Comparison of ENCODE assay signal across 13 cellular contexts in genomic region chr3:195033531-195034091, GRCh38.
DNase-seq lines count a peak whose midpoint lies in the region; ATAC-seq and TF ChIP-seq lines count a peak whose summit lies in the region.
"Had no signal": no experiment of that assay in that cellular context is flagged by ENCODE, and none has a peak within 500 bp of the region (broad histone marks: within the 10 kb centered on the region; RNA-seq: fewer than 3 reads in every experiment).

No MANE protein-coding gene starts in this region.

- H3K36me3 Mint-ChIP-seq in H9 (ENCODE audit: insufficient read depth in 1 of 3, low read depth in 3 of 3) (no peaks in the 10 kb centered on the region), WTC11 (peaks cover 6% of the 10 kb centered on the region; the same call in 1 of the 2 replicates)

- POLR2A ChIA-PET in WTC11 (lab: Charles Lee): no interaction called here

- H2AFZ ChIP-seq in H9 (ENCODE audit: low read length): no peak overlapping the region

- H3K23me2 ChIP-seq in H9 (ENCODE audit: insufficient read length, low read depth, low read length, poor library complexity, severe bottlenecking): no peaks in the 10 kb centered on the region

- peaks cover 35 to 50% of the 10 kb centered on the region in 2 experiments for H3K4me1 Mint-ChIP-seq in H9
- H3K4me1 Mint-ChIP-seq in WTC11: peaks cover 50% of the 10 kb centered on the region

- H4K8ac ChIP-seq in H9 (replicated peaks; ENCODE audit: insufficient read length, low read depth, low read length): no peak overlapping the region

- TF ChIP-seq CTCF in 22Rv1 (IDR thresholded peaks at IDR 0.05) (no peak), H9 (conservative IDR thresholded peaks at IDR 0.05) (no peak), WTC11 (IDR thresholded peaks at IDR 0.05) (no peak)

- H3K27ac ChIP-seq in 22Rv1 (peak overlapping the region; percentile 5; the same call in 1 of the 2 replicates), H9 (ENCODE audit: insufficient read length, low read depth, low read length) (no peak overlapping the region), substantia nigra (ENCODE audit: low read depth, low read length, poor library complexity, severe bottlenecking) (no peak overlapping the region)

- CTCF ChIA-PET in WTC11 (lab: Charles Lee): interaction anchor here (1.4 to 1.6 kb wide), 2 partner anchors 73 to 237 kb away, joined by 3 to 5 read pairs; no protein-coding TSS in a partner anchor

- H2BK5ac ChIP-seq in H9 (ENCODE audit: insufficient read length, low read length): no peak overlapping the region

- peaks cover 0 to 5% of the 10 kb centered on the region in 2 experiments; a peak in 4 of 5 replicates for H3K9me3 Mint-ChIP-seq in H9
- H3K9me3 Mint-ChIP-seq in WTC11: peaks cover 10% of the 10 kb centered on the region

- H4K20me1 ChIP-seq in H9 (ENCODE audit: control insufficient read depth, insufficient read depth, insufficient read length): no peaks in the 10 kb centered on the region

- H4K5ac ChIP-seq in H9 (ENCODE audit: insufficient read length, low read depth, low read length): no peak overlapping the region

- H2BK120ac ChIP-seq in H9 (ENCODE audit: low read depth, low read length, poor library complexity, severe bottlenecking): no peak overlapping the region

- ATAC-seq in WTC11: peak; percentile 42; the same call in 1 of the 2 replicates
- ATAC-seq in left lobe of liver: peak; percentile 89

- no peak overlapping the region for H2AK5ac ChIP-seq in H9 (ENCODE audit: insufficient read length, low read length)

- DNase-seq in H9: no peak
- no peak for DNase-seq in WTC11 (ENCODE audit: low spot score)
- peak; percentile 88 for DNase-seq in left lobe of liver (ENCODE audit: low spot score)
- DNase-seq in substantia nigra (lab: John Stamatoyannopoulos, UW): no peak
- DNase-seq in activated T-cell treated with anti-CD3 and anti-CD28 coated beads, Interleukin-2, amount 50 U/mL, for 48 hours: no peak
- DNase-seq in UCSD-AML1 (lab: John Stamatoyannopoulos, UW; ENCODE audit: unreplicated experiment): no peak
- no peak for DNase-seq in iPS-NIHi7 (ENCODE audit: extremely low spot score)
- DNase-seq: MG63; NK-92 treated with Interleukin-12 subunit alpha and Interleukin-12 subunit beta, amount 100 ng/mL, for 24 hours; occipital lobe; stimulated activated CD4-positive, alpha-beta T cell treated with anti-CD3 and anti-CD28 coated beads, Interleukin-4, amount 100 ng/mL, for 1 hour; T-helper 2 cell had no signal

- H3K9ac ChIP-seq in H9 (ENCODE audit: extremely low read depth, insufficient read length, low read length): no peak overlapping the region

- H3K4ac ChIP-seq in H9 (ENCODE audit: low read depth, low read length): no peak overlapping the region

- no peaks in the 10 kb centered on the region for H3K9me3 ChIP-seq in H9 (ENCODE audit: control insufficient read depth, low read depth, low read length)
- H3K9me3 ChIP-seq: MG63 had no signal

- H2BK15ac ChIP-seq in H9 (ENCODE audit: low read depth, low read length): no peak overlapping the region

- H3K56ac ChIP-seq in H9 (ENCODE audit: insufficient read length, low read depth, low read length): no peak overlapping the region

- H4K91ac ChIP-seq in H9 (ENCODE audit: insufficient read length, low read depth, low read length): no peak overlapping the region

- H3K27ac Mint-ChIP-seq in H9 (0 out of 7 replicates have a peak overlapping the region, but pooled peaks of 1 of the 3 experiments have one; percentile 6), WTC11 (no peak overlapping the region)

- no peak overlapping the region for H2BK12ac ChIP-seq in H9 (ENCODE audit: insufficient read length, low read depth, low read length)

- no peak overlapping the region for H3K23ac ChIP-seq in H9 (ENCODE audit: insufficient read length, low read depth, low read length)

- no CpG with 5 or more reads among the region's 12 CpGs for WGBS in H9 (ENCODE audit: extremely low coverage, insufficient read length, low lambda C conversion rate)

- H3K18ac ChIP-seq in H9 (ENCODE audit: insufficient read length, low read depth, low read length): no peak overlapping the region

- 0 out of 2 replicates have a peak, but pooled peaks cover 5% of the 10 kb centered on the region for H3K4me1 ChIP-seq in H9 (ENCODE audit: insufficient read depth, low read length)

- no peak overlapping the region for H2BK20ac ChIP-seq in H9 (ENCODE audit: low read depth, low read length, poor library complexity, severe bottlenecking)

- H3T11ph ChIP-seq in H9 (ENCODE audit: low read length): no peak overlapping the region

- H3K27me3 Mint-ChIP-seq in H9 (ENCODE audit: low read depth) (peaks cover 12% of the 10 kb centered on the region), WTC11 (ENCODE audit: low read depth) (peaks cover 15% of the 10 kb centered on the region)

- no peaks in the 10 kb centered on the region; the same call in 1 of the 2 replicates for H3K27me3 ChIP-seq in H9 (ENCODE audit: insufficient read depth, low read length)
- H3K27me3 ChIP-seq: MG63 had no signal

- 0 out of 2 replicates have a peak overlapping the region, but pooled peaks have one; percentile 4 for H3K14ac ChIP-seq in H9 (ENCODE audit: insufficient read depth, low read length)

- H3K4me3 Mint-ChIP-seq in H9 (peak overlapping the region in 1 of 2 experiments; percentile 14; a peak in 1 of 5 replicates), WTC11 (no peak overlapping the region)

- H3K79me1 ChIP-seq in H9 (ENCODE audit: insufficient read depth, low read depth, low read length, poor library complexity, severe bottlenecking): no peaks in the 10 kb centered on the region

- no peaks in the 10 kb centered on the region for H3K79me2 ChIP-seq in H9 (ENCODE audit: insufficient read depth, low read length)

- H3K4me2 ChIP-seq in H9 (ENCODE audit: insufficient read depth, insufficient read length, low read length): no peak overlapping the region

TF ChIP-seq in WTC11, 78 proteins besides CTCF, POLR2A, EP300 and RAD21:
- no peak for TF ChIP-seq STAT6 (CRISPR knock-in tag; conservative IDR thresholded peaks at IDR 0.05; ENCODE audit: low read depth)
